In genomic region chr12:6699989-6700645, GRCh38 we compare ENCODE assay signal across 9 cellular contexts. TPM values are rescaled to one million over a fixed set of nuclear protein-coding genes. Genes with fewer than 3 reads are reported as not detected.
DNase-seq lines count a peak whose midpoint lies in the region; ATAC-seq and TF ChIP-seq lines count a peak whose summit lies in the region.
"Had no signal": no experiment of that assay in that cellular context is flagged by ENCODE, and none has a peak within 500 bp of the region (broad histone marks: within the 10 kb centered on the region; RNA-seq: fewer than 3 reads in every experiment).

No MANE protein-coding gene starts in this region.

- H3K4me1 Mint-ChIP-seq in endothelial cell (ENCODE audit: unreplicated experiment): peaks cover 13% of the 10 kb centered on the region

- peaks cover 26% of the 10 kb centered on the region for H3K27me3 Mint-ChIP-seq in endothelial cell (ENCODE audit: unreplicated experiment)

- no peak overlapping the region for H3K27ac Mint-ChIP-seq in endothelial cell (ENCODE audit: unreplicated experiment)

- H3K9ac ChIP-seq in neural cell (ENCODE audit: low read length): peak overlapping the region; percentile 96

- no peaks in the 10 kb centered on the region for H4K20me1 ChIP-seq in neural cell (ENCODE audit: insufficient read depth)

- peak overlapping the region; percentile 80 for H2AFZ ChIP-seq in neural cell (ENCODE audit: low read depth, low read length)

- no peaks in the 10 kb centered on the region for H3K27me3 ChIP-seq in neural cell (ENCODE audit: insufficient read depth, low read depth, low read length)

- H3K79me2 ChIP-seq in neural cell (replicated peaks; ENCODE audit: insufficient read depth, low read length): peaks cover 8% of the 10 kb centered on the region

- peak overlapping the region; percentile 88 for H3K4me2 ChIP-seq in neural cell (ENCODE audit: low read length)

- peak overlapping the region; percentile 85 for H3K4me3 Mint-ChIP-seq in endothelial cell (ENCODE audit: unreplicated experiment)

- no peaks in the 10 kb centered on the region for H3K9me2 ChIP-seq in neural cell (ENCODE audit: insufficient read depth, low read length)

- no peaks in the 10 kb centered on the region for H3K36me3 ChIP-seq in neural cell (ENCODE audit: insufficient read depth, low read length)

- no peaks in the 10 kb centered on the region for H3F3A ChIP-seq in neural cell (ENCODE audit: insufficient read depth, low read length, poor library complexity, severe bottlenecking)

- peak overlapping the region; percentile 97 for H3K4me3 ChIP-seq in neural cell (ENCODE audit: low read length)

- H3K27ac ChIP-seq in neural cell (ENCODE audit: low read length): peak overlapping the region; percentile 77

- TF ChIP-seq EP300 in neural cell (conservative IDR thresholded peaks at IDR 0.05; ENCODE audit: poor library complexity, severe bottlenecking): no peak

- in situ Hi-C loops in GM13977 (cut with MboI; ENCODE audit: low pct_unique_long_range_greater_than_20kb, low sequenced_read_pairs, unreplicated experiment): no loop called here

- no peak for TF ChIP-seq RAD21 in neural cell (conservative IDR thresholded peaks at IDR 0.05)

- DNase-seq in GM13977 (ENCODE audit: low spot score) (peak; percentile 54), T-helper 9 cell (peak; percentile 10), endothelial cell (ENCODE audit: low spot score) (peak; percentile 43), RKO (ENCODE audit: low spot score) (no peak)

- H3K36me3 Mint-ChIP-seq in endothelial cell (ENCODE audit: low read depth, unreplicated experiment): peaks cover 10% of the 10 kb centered on the region

- ATAC-seq in HG02870 (IDR thresholded peaks at IDR 0.05; ENCODE audit: unreplicated experiment) (no peak), GM21619 (IDR thresholded peaks at IDR 0.05; ENCODE audit: unreplicated experiment) (no peak), HG03439 (IDR thresholded peaks at IDR 0.05; ENCODE audit: unreplicated experiment) (no peak)

- TF ChIP-seq CTCF in GM13977 (IDR thresholded peaks at IDR 0.05; ENCODE audit: extremely low read depth, insufficient read depth, missing control alignments) (no peak), endothelial cell (IDR thresholded peaks at IDR 0.05; ENCODE audit: unreplicated experiment) (no peak), neural cell (IDR thresholded peaks at IDR 0.05; ENCODE audit: poor library complexity, severe bottlenecking) (no peak)

- no peaks in the 10 kb centered on the region for H3K9me3 Mint-ChIP-seq in endothelial cell (ENCODE audit: unreplicated experiment)

- H3K9me3 ChIP-seq in neural cell (ENCODE audit: low read length): no peaks in the 10 kb centered on the region

TF ChIP-seq in neural cell, 6 proteins besides CTCF, POLR2A, EP300 and RAD21:
- peak; percentile 29 for TF ChIP-seq REST (IDR thresholded peaks at IDR 0.05; ENCODE audit: borderline replicate concordance)
- TF ChIP-seq MXI1 (conservative IDR thresholded peaks at IDR 0.05; ENCODE audit: poor library complexity, severe bottlenecking): peak; percentile 22
- peak; percentile 3 for TF ChIP-seq POLR2AphosphoS5 (IDR thresholded peaks at IDR 0.05)
- no peak for TF ChIP-seq SMC3 (conservative IDR thresholded peaks at IDR 0.05; ENCODE audit: poor library complexity)
- TF ChIP-seq TAF1 (IDR thresholded peaks at IDR 0.05; ENCODE audit: low read depth): peak; percentile 53

RNA-seq across cellular contexts. Expression of gene PIANP, which starts 0.5 kb away (rescaled TPM):
- 2.0 TPM for total RNA-seq in endothelial cell (ENCODE audit: unreplicated experiment)
- 2.1 and 4.4 TPM in 2 replicates for polyA plus RNA-seq in neural cell
- 3.5 and 3.9 TPM in 2 replicates for polyA minus RNA-seq in neural cell
- total RNA-seq: lung microvascular endothelial cell had no signal

RNA-seq across cellular contexts. Expression of gene ZNF384, which starts 10.9 kb away (rescaled TPM):
- total RNA-seq in endothelial cell (ENCODE audit: unreplicated experiment): 85.2 TPM
- 25.8 and 30.2 TPM in 2 replicates for polyA plus RNA-seq in neural cell
- polyA minus RNA-seq in neural cell: 28.7 and 29.7 TPM in 2 replicates

RNA-seq across cellular contexts. Expression of gene COPS7A, which starts 23.7 kb away (rescaled TPM):
- 25.1 TPM for total RNA-seq in endothelial cell (ENCODE audit: unreplicated experiment)
- polyA plus RNA-seq in neural cell: 45.8 and 50.2 TPM in 2 replicates
- 22.2 and 22.6 TPM in 2 replicates for polyA minus RNA-seq in neural cell

RNA-seq across cellular contexts. Expression of gene ING4, which starts 37.2 kb away (rescaled TPM):
- 41.3 TPM for total RNA-seq in endothelial cell (ENCODE audit: unreplicated experiment)
- 522 and 540 TPM in 2 replicates for polyA plus RNA-seq in neural cell
- polyA minus RNA-seq in neural cell: 128 and 145 TPM in 2 replicates

RNA-seq across cellular contexts. Expression of gene MLF2, which starts 52.8 kb away (rescaled TPM):
- total RNA-seq in endothelial cell (ENCODE audit: unreplicated experiment): 118 TPM
- 134 and 176 TPM in 2 replicates for polyA plus RNA-seq in neural cell
- 120 and 128 TPM in 2 replicates for polyA minus RNA-seq in neural cell
